ENCODE assay signal across 3 cellular contexts in the genomic region with DNA sequence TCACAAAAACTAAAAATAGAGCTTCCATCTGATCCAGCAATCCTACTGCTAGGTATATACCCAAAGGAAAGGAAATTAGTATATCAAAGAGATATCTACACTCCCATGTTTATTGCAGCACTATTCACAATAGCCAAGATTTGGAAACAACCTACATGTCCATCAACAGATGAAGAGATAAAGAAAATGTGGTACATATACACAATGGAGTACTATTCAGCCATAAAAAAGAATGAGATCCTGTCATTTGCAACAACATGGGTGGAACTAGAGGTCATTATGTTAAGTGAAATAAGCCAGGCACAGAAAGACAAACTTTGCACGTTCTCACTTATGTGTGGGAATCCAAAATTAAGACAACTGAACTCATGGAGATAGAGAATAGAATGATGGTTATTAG.
DNase-seq lines count a peak whose midpoint lies in the region; ATAC-seq, FAIRE-seq and TF ChIP-seq lines count a peak whose summit lies in the region.
"Not testable (repeated sequence)": the region's sequence is repeated elsewhere in the genome, so short reads cannot be mapped to it uniquely, and the experiment has no call there.

No MANE protein-coding gene starts in this region.

- H3K4me1 ChIP-seq in HEK293 (ENCODE audit: control insufficient read depth, insufficient read depth, low read length); K562 (replicated peaks in 1 of 2; ENCODE audit: control insufficient read depth in 2 of 2, insufficient read depth in 2 of 2, low read length in 2 of 2): not testable (repeated sequence)

- TF ChIP-seq CTCF in HEK293 (tag by site-specific recombination; IDR thresholded peaks at IDR 0.05); K562 (IDR thresholded peaks at IDR 0.05 in 2 of 3, conservative IDR thresholded peaks at IDR 0.05 in 1 of 3; ENCODE audit: insufficient read depth in 2 of 3, low read depth in 1 of 3, low read length in 3 of 3): not testable (repeated sequence)

- TF ChIP-seq RAD21 in K562 (CRISPR knock-in tag; conservative IDR thresholded peaks at IDR 0.05 in 1 of 2, IDR thresholded peaks at IDR 0.05 in 1 of 2): not testable (repeated sequence)

- H3K4me2 ChIP-seq in K562 (ENCODE audit: insufficient read depth, low read length): not testable (repeated sequence)

- 0% methylated on average over 1 of the region's 1 CpG for WGBS in K562 (ENCODE audit: insufficient coverage, low coverage, missing lambda C conversion rate)

- ATAC-seq in SK-N-SH treated with all-trans-retinoic acid at 6 μM for 48 hours, K562: not testable (repeated sequence)

- not testable (repeated sequence) for H3K36me3 ChIP-seq in HEK293 (ENCODE audit: control insufficient read depth in 2 of 2, insufficient read depth in 1 of 2, low read length in 2 of 2); K562 (ENCODE audit: control insufficient read depth, insufficient read depth, low read length)

- H4K20me1 ChIP-seq in K562 (replicated peaks; ENCODE audit: control insufficient read depth, insufficient read depth, low read length): not testable (repeated sequence)

- not testable (repeated sequence) for H3K9ac ChIP-seq in K562 (ENCODE audit: insufficient read depth in 1 of 2, low read depth in 2 of 2, low read length in 2 of 2)

- TF ChIP-seq POLR2A in K562 (conservative IDR thresholded peaks at IDR 0.05): not testable (repeated sequence)

- H3K9me3 ChIP-seq in HEK293 (ENCODE audit: control insufficient read depth, insufficient read depth, low read depth, low read length); K562 (replicated peaks; ENCODE audit: control insufficient read depth, insufficient read depth, low read depth, low read length): not testable (repeated sequence)

- H3K79me2 ChIP-seq in K562 (ENCODE audit: control insufficient read depth, insufficient read depth, low read length): not testable (repeated sequence)

- H2AFZ ChIP-seq in K562 (ENCODE audit: low read depth, low read length): not testable (repeated sequence)

- DNase-seq in K562 (ENCODE audit: extremely low read depth in 1 of 4, low spot score in 3 of 4): not testable (repeated sequence)

- BruUV-seq in K562 (replicated peaks; lab: Mats Ljungman, UMichigan): not testable (repeated sequence)

- FAIRE-seq in K562 (lab: Jason Lieb, UNC): not testable (repeated sequence)

- not testable (repeated sequence) for H3K27ac ChIP-seq in HEK293 (ENCODE audit: extremely low read depth, low read depth, low read length); K562 (ENCODE audit: extremely low read depth, low read depth, low read length)

- intact Hi-C loops in K562 (cut with micrococcal nuclease): not testable (repeated sequence)

- POLR2A ChIA-PET in HEK293 (lab: Yijun Ruan, JAX); K562 (lab: Yijun Ruan, JAX): not testable (repeated sequence)

- in situ Hi-C loops in K562 (cut with MboI): not testable (repeated sequence)

- not testable (repeated sequence) for H3K9me1 ChIP-seq in K562 (ENCODE audit: control insufficient read depth, insufficient read depth, low read length)

- CTCF ChIA-PET in HEK293 (lab: Yijun Ruan, JAX); K562 (lab: Yijun Ruan, JAX; ENCODE audit: low intra/inter-chr PET ratio): not testable (repeated sequence)

- TF ChIP-seq EP300 in K562 (IDR thresholded peaks at IDR 0.05; ENCODE audit: low read length): not testable (repeated sequence)

- not testable (repeated sequence) for H3K4me3 ChIP-seq in HEK293 (ENCODE audit: low read depth, low read length); K562

- H3K27me3 ChIP-seq in K562 (ENCODE audit: control insufficient read depth in 2 of 2, insufficient read depth in 2 of 2, low read length in 2 of 2): not testable (repeated sequence)

TF ChIP-seq in HEK293, 187 proteins besides CTCF, POLR2A, EP300 and RAD21:
- 0 out of 2 replicates have a peak, but pooled peaks have one; percentile 50 for TF ChIP-seq ZNF146 (tag by site-specific recombination; IDR thresholded peaks at IDR 0.05)
TF ChIP-seq in HEK293: peak in this region for 1; not testable (repeated sequence) for 186.

TF ChIP-seq in SK-N-SH treated with all-trans-retinoic acid at 6 μM for 48 hours, 23 proteins besides CTCF, POLR2A, EP300 and RAD21:
- TF ChIP-seq ZNF8 (CRISPR knock-in tag; IDR thresholded peaks at IDR 0.05): peak; percentile 72

TF ChIP-seq in K562, 482 proteins besides CTCF, POLR2A, EP300 and RAD21:
- TF ChIP-seq ZNF146 (CRISPR knock-in tag; IDR thresholded peaks at IDR 0.05; ENCODE audit: unreplicated experiment): peak; percentile 46
